In the genomic region with DNA sequence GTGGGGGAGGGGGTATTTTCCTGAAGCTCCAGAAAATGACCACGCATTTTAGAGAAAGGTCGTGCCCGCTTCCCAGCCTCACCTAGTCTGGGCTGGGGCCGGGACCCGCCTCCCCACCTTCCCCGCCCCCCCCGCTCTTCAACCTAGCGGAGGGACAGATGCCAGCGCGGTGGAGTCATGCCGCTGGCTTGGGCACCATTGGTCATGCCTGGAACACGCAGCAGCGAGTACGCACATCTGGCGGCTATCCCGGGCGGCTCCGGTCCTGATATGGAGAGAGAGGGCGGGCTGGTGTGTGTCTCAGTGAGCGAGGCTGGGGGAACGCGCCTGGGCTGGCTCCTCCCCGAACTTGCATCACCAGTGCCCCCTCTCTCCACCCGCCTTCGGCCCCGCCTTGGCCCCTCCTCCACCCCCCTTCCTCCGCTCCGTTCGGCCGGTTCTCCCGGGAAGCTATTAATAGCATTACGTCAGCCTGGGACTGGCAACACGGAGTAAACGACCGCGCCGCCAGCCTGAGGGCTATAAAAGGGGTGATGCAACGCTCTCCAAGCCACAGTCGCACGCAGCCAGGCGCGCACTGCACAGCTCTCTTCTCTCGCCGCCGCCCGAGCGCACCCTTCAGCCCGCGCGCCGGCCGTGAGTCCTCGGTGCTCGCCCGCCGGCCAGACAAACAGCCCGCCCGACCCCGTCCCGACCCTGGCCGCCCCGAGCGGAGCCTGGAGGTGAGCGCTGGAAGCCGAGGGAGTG, we compare ENCODE assay signal across 8 cellular contexts. TPM values are rescaled to one million over a fixed set of nuclear protein-coding genes. Genes with fewer than 3 reads are reported as not detected.
DNase-seq lines count a peak whose midpoint lies in the region; TF ChIP-seq lines count a peak whose summit lies in the region.

A gene with protein sequence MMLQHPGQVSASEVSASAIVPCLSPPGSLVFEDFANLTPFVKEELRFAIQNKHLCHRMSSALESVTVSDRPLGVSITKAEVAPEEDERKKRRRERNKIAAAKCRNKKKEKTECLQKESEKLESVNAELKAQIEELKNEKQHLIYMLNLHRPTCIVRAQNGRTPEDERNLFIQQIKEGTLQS (plus strand): TSS at position 553 of the 747 bp plus-strand sequence. CDS start 6,261 bp downstream, outside the sequence.

- no peaks in the 10 kb centered on the region for H3K9me2 ChIP-seq in Loucy (replicated peaks; ENCODE audit: low read depth, low read length)

- H3K9me3 Mint-ChIP-seq in nephron progenitor cell: no peaks in the 10 kb centered on the region
- no peaks in the 10 kb centered on the region for H3K9me3 Mint-ChIP-seq in stimulated activated naive CD8-positive, alpha-beta T cell treated with anti-CD3 and anti-CD28 coated beads, Interleukin-15, Interleukin-2, amounts not matched to agents 100 ng/mL and 50 ng/mL, for 24 hours

- peak within 1 kb of the TSS; percentile 98 for H3K4me2 ChIP-seq in Loucy (ENCODE audit: low read depth, low read length, poor library complexity, severe bottlenecking)

- peaks cover 62% of the 10 kb centered on the region for H3K4me1 Mint-ChIP-seq in nephron progenitor cell
- peaks cover 59% of the 10 kb centered on the region for H3K4me1 Mint-ChIP-seq in stimulated activated naive CD8-positive, alpha-beta T cell treated with anti-CD3 and anti-CD28 coated beads, Interleukin-15, Interleukin-2, amounts not matched to agents 100 ng/mL and 50 ng/mL, for 24 hours (ENCODE audit: low read depth)

- peaks cover 18% of the 10 kb centered on the region for H4K20me1 ChIP-seq in Loucy (ENCODE audit: insufficient read depth, low read length, poor library complexity, severe bottlenecking)

- H3K27me3 ChIP-seq in H7 (ENCODE audit: control insufficient read depth, insufficient read depth, low read length) (peaks cover 56% of the 10 kb centered on the region), Loucy (ENCODE audit: insufficient read depth, low read length, poor library complexity, severe bottlenecking) (peaks cover 5% of the 10 kb centered on the region)

- TF ChIP-seq CTCF in Loucy (conservative IDR thresholded peaks at IDR 0.05; ENCODE audit: low read length) (no peak), nephron progenitor cell (IDR thresholded peaks at IDR 0.05) (no peak)

- peak within 1 kb of the TSS; percentile 90 for H3K9ac ChIP-seq in ES-I3 (ENCODE audit: low read depth, low read length)
- peak within 1 kb of the TSS; percentile 83 for H3K9ac ChIP-seq in Loucy (ENCODE audit: low read depth, low read length, poor library complexity, severe bottlenecking)

- H3K79me2 ChIP-seq in Loucy (ENCODE audit: insufficient read depth, low read length): peaks cover 40% of the 10 kb centered on the region

- no peaks in the 10 kb centered on the region for H3K36me3 Mint-ChIP-seq in nephron progenitor cell (ENCODE audit: low read depth)
- H3K36me3 Mint-ChIP-seq in stimulated activated naive CD8-positive, alpha-beta T cell treated with anti-CD3 and anti-CD28 coated beads, Interleukin-15, Interleukin-2, amounts not matched to agents 100 ng/mL and 50 ng/mL, for 24 hours (ENCODE audit: low read depth): peaks cover 16% of the 10 kb centered on the region

- peak within 1 kb of the TSS; percentile 86 for H3K4me3 Mint-ChIP-seq in nephron progenitor cell
- peak within 1 kb of the TSS; percentile 89 for H3K4me3 Mint-ChIP-seq in stimulated activated naive CD8-positive, alpha-beta T cell treated with anti-CD3 and anti-CD28 coated beads, Interleukin-15, Interleukin-2, amounts not matched to agents 100 ng/mL and 50 ng/mL, for 24 hours

- peaks cover 57% of the 10 kb centered on the region for H3K27me3 Mint-ChIP-seq in nephron progenitor cell (ENCODE audit: low read depth, poor library complexity)
- H3K27me3 Mint-ChIP-seq in stimulated activated naive CD8-positive, alpha-beta T cell treated with anti-CD3 and anti-CD28 coated beads, Interleukin-15, Interleukin-2, amounts not matched to agents 100 ng/mL and 50 ng/mL, for 24 hours: peaks cover 49% of the 10 kb centered on the region

- DNase-seq in H7 (peak; percentile 98), SHP77 (lab: John Stamatoyannopoulos, UW) (peak; percentile 97 to 98), fibroblast of the conjunctiva (ENCODE audit: low read depth) (peak; percentile 100), nephron progenitor cell (peak; percentile 96)
- peak; percentile 70 for DNase-seq in activated effector memory CD4-positive, alpha-beta T cell treated with Interleukin-2 at 50 U/mL for 16 hours

- H3K27ac Mint-ChIP-seq in nephron progenitor cell: peak within 1 kb of the TSS; percentile 91
- H3K27ac Mint-ChIP-seq in stimulated activated naive CD8-positive, alpha-beta T cell treated with anti-CD3 and anti-CD28 coated beads, Interleukin-15, Interleukin-2, amounts not matched to agents 100 ng/mL and 50 ng/mL, for 24 hours: peak within 1 kb of the TSS; percentile 89

- H3K9me3 ChIP-seq in ES-I3 (ENCODE audit: control insufficient read depth, insufficient read depth, low read length) (no peaks in the 10 kb centered on the region), Loucy (ENCODE audit: insufficient read depth, low read depth, low read length) (no peaks in the 10 kb centered on the region)

- peak within 1 kb of the TSS; percentile 65 for H2AFZ ChIP-seq in Loucy (ENCODE audit: low read length)

- H3F3A ChIP-seq in Loucy (ENCODE audit: low read depth): no peaks in the 10 kb centered on the region

- H3K36me3 ChIP-seq in ES-I3 (ENCODE audit: insufficient read depth, low read length): peaks cover 10% of the 10 kb centered on the region
- no peaks in the 10 kb centered on the region for H3K36me3 ChIP-seq in H7 (replicated peaks; ENCODE audit: control insufficient read depth, insufficient read depth, low read length)
- no peaks in the 10 kb centered on the region for H3K36me3 ChIP-seq in Loucy (ENCODE audit: insufficient read depth, low read length)

- H3K4me3 ChIP-seq in H7 (ENCODE audit: insufficient read depth, low read depth, low read length) (peak within 1 kb of the TSS; percentile 85), Loucy (ENCODE audit: low read length, poor library complexity, severe bottlenecking) (peak within 1 kb of the TSS; percentile 94)

- H3K4me1 ChIP-seq in ES-I3 (ENCODE audit: insufficient read depth, low read length) (peaks cover 44% of the 10 kb centered on the region), Loucy (ENCODE audit: insufficient read depth, low read length, poor library complexity, severe bottlenecking) (peaks cover 44% of the 10 kb centered on the region)

RNA-seq across cellular contexts. Expression of the gene that starts here (rescaled TPM):
- total RNA-seq in H7 (2014; rRNA removed; shearing (Covaris generic)): 15.0 and 19.2 TPM in 2 replicates

Comparison
In these comparisons a context has a peak if more than half of its experiments do, and no peak if none do; other contexts are left out.
1. Peak in every context shown above with its lines: DNase-seq and H3K4me3 ChIP-seq.